12 cellular contexts compared by ENCODE assay signal in the genomic region with DNA sequence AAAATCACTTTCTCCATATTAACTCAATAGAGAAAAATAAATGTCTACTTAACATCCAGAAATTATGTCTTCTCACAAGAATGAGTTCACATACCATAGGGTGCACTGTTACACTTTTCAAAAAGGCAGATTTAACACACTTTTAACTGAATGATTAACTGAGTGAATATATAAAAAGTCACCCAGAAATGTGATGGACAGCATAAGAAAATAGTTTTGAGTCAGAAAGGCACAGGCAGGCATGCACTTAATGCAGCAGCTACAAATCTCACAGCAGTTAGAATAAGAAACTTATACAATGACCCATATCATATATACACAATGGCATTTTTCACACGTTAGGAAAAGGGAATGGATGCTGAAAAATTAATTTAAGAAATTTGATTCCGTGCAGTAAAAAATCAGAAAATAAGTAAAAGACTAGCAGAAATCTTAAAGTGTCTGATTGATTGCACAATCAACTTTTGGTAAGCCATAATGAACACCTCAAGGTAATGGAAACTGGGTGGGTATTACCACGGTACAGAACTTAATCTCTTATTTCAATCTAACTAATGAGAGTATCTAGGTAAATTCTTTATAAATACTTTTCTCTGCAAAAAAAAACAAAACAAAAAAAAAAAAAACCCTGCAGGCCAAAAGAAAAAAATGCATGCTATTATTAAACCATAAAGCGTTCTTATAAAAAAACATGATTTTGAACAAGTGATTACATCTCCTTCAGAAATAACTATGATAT. TPM values are rescaled to one million over a fixed set of nuclear protein-coding genes. Genes with fewer than 3 reads are reported as not detected.
DNase-seq lines count a peak whose midpoint lies in the region; ATAC-seq and TF ChIP-seq lines count a peak whose summit lies in the region.
"Had no signal": no experiment of that assay in that cellular context is flagged by ENCODE, and none has a peak within 500 bp of the region (broad histone marks: within the 10 kb centered on the region; RNA-seq: fewer than 3 reads in every experiment).

No MANE protein-coding gene starts in this region.

- H2BK120ac ChIP-seq in mesendoderm (ENCODE audit: low read depth, low read length) = no peak overlapping the region

- H3K18ac ChIP-seq in mesendoderm (ENCODE audit: low read length) = no peak overlapping the region

- no peak for DNase-seq in activated T-cell treated with anti-CD3 and anti-CD28 coated beads, Interleukin-2, amount 50 U/mL, for 72 hours
- DNase-seq in activated T-cell treated with anti-CD3 and anti-CD28 coated beads for 4 hours (no peak), T-helper 17 cell (no peak), glutamatergic neuron (no peak), suprapubic skin (ENCODE audit: low spot score in 2 of 2) (no peak), glomerular visceral epithelial cell (ENCODE audit: extremely low spot score) (no peak), mesendoderm (no peak)
- DNase-seq: central memory CD4-positive, alpha-beta T cell; head of caudate nucleus; occipital lobe; SJCRH30 had no signal

- no peak overlapping the region for H3K56ac ChIP-seq in mesendoderm (ENCODE audit: low read length)

- H3K9me3 ChIP-seq in T-helper 17 cell (ENCODE audit: control insufficient read depth, low read length, poor library complexity, severe bottlenecking) (no peaks in the 10 kb centered on the region), suprapubic skin (no peaks in the 10 kb centered on the region)
- H3K9me3 ChIP-seq: SJCRH30 had no signal

- H3K4me3 ChIP-seq in suprapubic skin (peak overlapping the region; percentile 86), mesendoderm (ENCODE audit: low read length) (no peak overlapping the region)

- H2BK5ac ChIP-seq in mesendoderm (ENCODE audit: low read length) = no peak overlapping the region

- no peak for TF ChIP-seq POLR2A in suprapubic skin (IDR thresholded peaks at IDR 0.05)

- H3K27ac ChIP-seq in suprapubic skin (no peak overlapping the region), mesendoderm (ENCODE audit: low read depth, low read length) (no peak overlapping the region)
- H3K27ac ChIP-seq: SJCRH30 had no signal

- H3K79me2 ChIP-seq in mesendoderm (ENCODE audit: control insufficient read depth, insufficient read depth, low read length) = peaks cover 56% of the 10 kb centered on the region

- H3K27me3 Mint-ChIP-seq in activated T-cell treated with anti-CD3 and anti-CD28 coated beads, Interleukin-2, amount 50 U/mL, for 72 hours (ENCODE audit: low read depth) = no peaks in the 10 kb centered on the region
- H3K27me3 Mint-ChIP-seq in T-helper 17 cell (no peaks in the 10 kb centered on the region), glutamatergic neuron (ENCODE audit: unreplicated experiment) (peaks cover 13% of the 10 kb centered on the region)

- H3K4ac ChIP-seq in mesendoderm (ENCODE audit: low read depth, low read length) = no peak overlapping the region

- no peak overlapping the region for H4K8ac ChIP-seq in mesendoderm (ENCODE audit: low read depth, low read length)

- no peak overlapping the region for H3K9ac ChIP-seq in mesendoderm (ENCODE audit: low read length)

- H3K4me2 ChIP-seq in mesendoderm (ENCODE audit: low read length) = no peak overlapping the region

- peak overlapping the region; percentile 61 to 97 for H3K4me3 Mint-ChIP-seq in activated T-cell treated with anti-CD3 and anti-CD28 coated beads, Interleukin-2, amount 50 U/mL, for 72 hours
- H3K4me3 Mint-ChIP-seq in T-helper 17 cell = peak overlapping the region; percentile 47
- H3K4me3 Mint-ChIP-seq in glutamatergic neuron (ENCODE audit: unreplicated experiment) = peak overlapping the region; percentile 13

- TF ChIP-seq CTCF in glutamatergic neuron (IDR thresholded peaks at IDR 0.05; ENCODE audit: partially characterized antibody, unreplicated experiment) (peak; percentile 24), suprapubic skin (IDR thresholded peaks at IDR 0.05) (no peak)

- H3K9me3 Mint-ChIP-seq in activated T-cell treated with anti-CD3 and anti-CD28 coated beads, Interleukin-2, amount 50 U/mL, for 72 hours = no peaks in the 10 kb centered on the region
- H3K9me3 Mint-ChIP-seq in glutamatergic neuron (ENCODE audit: unreplicated experiment) = peaks cover 6% of the 10 kb centered on the region

- H2AK5ac ChIP-seq in mesendoderm (ENCODE audit: low read length) = no peak overlapping the region

- no peaks in the 10 kb centered on the region for H3K79me1 ChIP-seq in mesendoderm (ENCODE audit: low read length)

- no peak overlapping the region for H4K5ac ChIP-seq in mesendoderm (ENCODE audit: low read length)

- peak overlapping the region; percentile 2 for H3K27ac Mint-ChIP-seq in activated T-cell treated with anti-CD3 and anti-CD28 coated beads, Interleukin-2, amount 50 U/mL, for 72 hours
- no peak overlapping the region for H3K27ac Mint-ChIP-seq in T-helper 17 cell
- no peak overlapping the region for H3K27ac Mint-ChIP-seq in glutamatergic neuron (ENCODE audit: unreplicated experiment)

- TF ChIP-seq EP300 in suprapubic skin (IDR thresholded peaks at IDR 0.05) = no peak

- H3K36me3 Mint-ChIP-seq in activated T-cell treated with anti-CD3 and anti-CD28 coated beads, Interleukin-2, amount 50 U/mL, for 72 hours (ENCODE audit: insufficient read depth in 2 of 2) = peaks cover 1 to 7% of the 10 kb centered on the region in 2 donors
- H3K36me3 Mint-ChIP-seq in T-helper 17 cell (ENCODE audit: low read depth) (no peaks in the 10 kb centered on the region), glutamatergic neuron (ENCODE audit: unreplicated experiment) (peaks cover 5% of the 10 kb centered on the region)

- WGBS in suprapubic skin = 33% methylated on average over 4 of the region's 4 CpGs
- no CpG with 5 or more reads among the region's 4 CpGs for WGBS in mesendoderm (ENCODE audit: extremely low coverage, insufficient coverage, low lambda C conversion rate)

- H3K4me1 ChIP-seq in suprapubic skin = peaks cover 46% of the 10 kb centered on the region
- peaks cover 2% of the 10 kb centered on the region for H3K4me1 ChIP-seq in mesendoderm (ENCODE audit: control insufficient read depth, low read depth, low read length)

- H3K23ac ChIP-seq in mesendoderm (ENCODE audit: low read length) = no peak overlapping the region

- H3K27me3 ChIP-seq in suprapubic skin (no peaks in the 10 kb centered on the region), mesendoderm (ENCODE audit: insufficient read depth, low read length, poor library complexity) (no peaks in the 10 kb centered on the region)
- H3K27me3 ChIP-seq: SJCRH30 had no signal

- H3K36me3 ChIP-seq in suprapubic skin (no peaks in the 10 kb centered on the region), mesendoderm (ENCODE audit: control insufficient read depth, insufficient read depth, low read length) (no peaks in the 10 kb centered on the region)
- H3K36me3 ChIP-seq: SJCRH30 had no signal

- peaks cover 65% of the 10 kb centered on the region for H3K4me1 Mint-ChIP-seq in activated T-cell treated with anti-CD3 and anti-CD28 coated beads, Interleukin-2, amount 50 U/mL, for 72 hours (ENCODE audit: low read depth)
- peaks cover 29% of the 10 kb centered on the region for H3K4me1 Mint-ChIP-seq in T-helper 17 cell
- peaks cover 6% of the 10 kb centered on the region for H3K4me1 Mint-ChIP-seq in glutamatergic neuron (ENCODE audit: low read depth, unreplicated experiment)

- no peak for ATAC-seq in activated T-cell treated with anti-CD3 and anti-CD28 coated beads, Interleukin-2, amount 50 U/mL, for 72 hours (replicated peaks in 1 of 2)
- ATAC-seq in T-helper 17 cell (no peak), HG03460 (IDR thresholded peaks at IDR 0.05; ENCODE audit: unreplicated experiment) (no peak)

- H2BK15ac ChIP-seq in mesendoderm (replicated peaks; ENCODE audit: low read depth) = no peak overlapping the region

RNA-seq across cellular contexts. Expression of gene MED13L, which starts 3.5 kb away (rescaled TPM):
- total RNA-seq in activated T-cell treated with anti-CD3 and anti-CD28 coated beads, Interleukin-2, amount 50 U/mL, for 72 hours = 10 to 100 TPM; 72.8 to 74.5 TPM
- total RNA-seq in T-helper 17 cell = 100 to 1,000 TPM; 184 to 193 TPM
- 95.5 TPM for total RNA-seq in glutamatergic neuron (ENCODE audit: unreplicated experiment)
- 100 to 1,000 TPM; 173 to 418 (median 228) TPM for total RNA-seq in suprapubic skin
- polyA plus RNA-seq in mesendoderm (2013, experiment 1 of 2) = 25.0 TPM
- 25.0 TPM for polyA plus RNA-seq in mesendoderm (2013, experiment 2 of 2)

Comparison
In these comparisons a context has a peak if more than half of its experiments do, and no peak if none do; other contexts are left out.
1. H3K4me3 Mint-ChIP-seq: peak in every context shown above with its lines; median percentile 79 in activated T-cell treated with anti-CD3 and anti-CD28 coated beads, Interleukin-2, amount 50 U/mL, for 72 hours; 47 in T-helper 17 cell; 13 in glutamatergic neuron.